In the genomic region with DNA sequence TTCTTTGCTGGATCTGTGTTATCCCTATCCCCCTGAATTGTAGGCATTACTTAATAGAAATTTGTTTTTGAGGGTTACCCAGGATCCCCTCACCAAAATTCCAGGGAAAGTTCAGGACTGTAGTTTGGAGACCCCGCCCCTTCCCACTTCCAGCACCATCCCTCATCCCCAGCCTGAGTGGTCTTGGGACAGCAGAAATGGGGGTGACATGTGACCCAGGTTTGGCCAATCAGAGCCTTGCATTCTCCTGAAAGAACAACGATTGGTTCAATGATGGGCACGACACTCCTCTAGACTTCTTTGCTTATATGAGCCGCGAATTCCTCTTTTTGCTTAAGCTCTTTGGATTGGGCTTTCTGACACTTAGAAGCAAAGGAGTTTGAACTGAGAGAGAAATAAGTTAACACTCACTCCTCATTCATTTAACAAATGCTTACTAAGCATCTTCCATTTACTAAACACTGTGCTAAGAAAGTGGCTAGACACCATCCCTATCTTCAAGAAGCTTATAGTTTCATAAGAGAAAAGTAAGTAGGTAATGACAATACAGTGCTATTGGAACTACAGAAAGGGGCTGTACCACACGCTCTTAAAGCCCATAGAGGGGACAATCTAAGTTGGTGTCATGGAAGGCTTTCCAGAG, we compare ENCODE assay signal across 19 cellular contexts. TPM values are rescaled to one million over a fixed set of nuclear protein-coding genes. Genes with fewer than 3 reads are reported as not detected.
DNase-seq lines count a peak whose midpoint lies in the region; ATAC-seq and TF ChIP-seq lines count a peak whose summit lies in the region.
"Had no signal": no experiment of that assay in that cellular context is flagged by ENCODE, and none has a peak within 500 bp of the region (broad histone marks: within the 10 kb centered on the region; RNA-seq: fewer than 3 reads in every experiment).

No MANE protein-coding gene starts in this region.

- no peak for TF ChIP-seq RAD21 in Ishikawa (IDR thresholded peaks at IDR 0.05; ENCODE audit: low read depth)

- ATAC-seq in activated CD4-positive, alpha-beta T cell treated with anti-CD3 and anti-CD28 coated beads for 36 hours = peak; percentile 21
- ATAC-seq in GM18907 (IDR thresholded peaks at IDR 0.05; ENCODE audit: unreplicated experiment) = peak; percentile 17
- ATAC-seq in effector memory CD8-positive, alpha-beta T cell (replicated peaks) = no peak

- no peak overlapping the region for H3K27ac Mint-ChIP-seq in activated CD4-positive, alpha-beta T cell treated with anti-CD3 and anti-CD28 coated beads for 36 hours
- H3K27ac Mint-ChIP-seq in effector memory CD8-positive, alpha-beta T cell = peak overlapping the region; percentile 86 to 95
- H3K27ac Mint-ChIP-seq: activated CD4-positive, alpha-beta T cell treated with anti-CD3 and anti-CD28 coated beads, Interleukin-2, amount 10 ng/mL, durations not matched to agents 7 days and 5 days had no signal

- CTCF ChIA-PET in activated CD4-positive, alpha-beta T cell treated with anti-CD3 and anti-CD28 coated beads for 36 hours (lab: Charles Lee) = interaction anchor here (0.6 to 1.6 kb wide), 6 partner anchors 15 to 727 kb away, joined by 3 to 4 read pairs (median 3); no protein-coding TSS in a partner anchor

- H3K4me1 Mint-ChIP-seq in activated CD4-positive, alpha-beta T cell treated with anti-CD3 and anti-CD28 coated beads for 36 hours = peaks cover 68% of the 10 kb centered on the region
- peaks cover 50 to 64% of the 10 kb centered on the region in 2 donors for H3K4me1 Mint-ChIP-seq in effector memory CD8-positive, alpha-beta T cell (ENCODE audit: low read depth in 2 of 2)

- H3K9me3 Mint-ChIP-seq in activated CD4-positive, alpha-beta T cell treated with anti-CD3 and anti-CD28 coated beads for 36 hours (ENCODE audit: low read depth) = no peaks in the 10 kb centered on the region
- no peaks in the 10 kb centered on the region for H3K9me3 Mint-ChIP-seq in effector memory CD8-positive, alpha-beta T cell

- intact Hi-C loops in activated CD4-positive, alpha-beta T cell treated with anti-CD3 and anti-CD28 coated beads for 36 hours (cut with DNase I, micrococcal nuclease) = no loop called here

- TF ChIP-seq EP300 in Ishikawa (IDR thresholded peaks at IDR 0.05; ENCODE audit: borderline replicate concordance) = no peak

- POLR2A ChIA-PET in activated CD4-positive, alpha-beta T cell treated with anti-CD3 and anti-CD28 coated beads for 36 hours (lab: Charles Lee) = no interaction called here

- H3K36me3 Mint-ChIP-seq in activated CD4-positive, alpha-beta T cell treated with anti-CD3 and anti-CD28 coated beads for 36 hours (ENCODE audit: low read depth) = no peaks in the 10 kb centered on the region
- no peaks in the 10 kb centered on the region for H3K36me3 Mint-ChIP-seq in effector memory CD8-positive, alpha-beta T cell (ENCODE audit: insufficient read depth)
- H3K36me3 Mint-ChIP-seq: activated naive CD8-positive, alpha-beta T cell had no signal

- no peak for DNase-seq in activated CD4-positive, alpha-beta T cell treated with anti-CD3 and anti-CD28 coated beads for 36 hours
- no peak for DNase-seq in activated CD4-positive, alpha-beta T cell treated with anti-CD3 and anti-CD28 coated beads for 48 hours
- no peak for DNase-seq in effector memory CD8-positive, alpha-beta T cell
- DNase-seq in NCI-H1694 treated with DMSO at 0.1 percent for 48 hours (lab: John Stamatoyannopoulos, UW) (no peak), NOMO-1 treated with DMSO at 0.1 percent for 48 hours (lab: John Stamatoyannopoulos, UW; ENCODE audit: unreplicated experiment) (no peak), NCI-H774 (lab: John Stamatoyannopoulos, UW) (no peak)
- DNase-seq: activated CD4-positive, alpha-beta T cell treated with anti-CD3 and anti-CD28 coated beads, Interleukin-2, amount 10 ng/mL, durations not matched to agents 7 days and 5 days; activated T-cell treated with anti-CD3 and anti-CD28 coated beads, Interleukin-2, amount 50 U/mL, for 1 hour; H7; Karpas-422; left ventricle myocardium inferior; NCI-H1092; NCI-H2081; retina; stimulated activated CD4-positive, alpha-beta T cell treated with anti-CD3 and anti-CD28 coated beads, Interleukin-12 subunit alpha, Interleukin-12 subunit beta, amount 100 ng/mL, for 4 hours; thyroid gland had no signal

- no peak overlapping the region for H3K4me3 Mint-ChIP-seq in activated CD4-positive, alpha-beta T cell treated with anti-CD3 and anti-CD28 coated beads for 36 hours
- no peak overlapping the region for H3K4me3 Mint-ChIP-seq in effector memory CD8-positive, alpha-beta T cell
- H3K4me3 Mint-ChIP-seq: activated CD4-positive, alpha-beta T cell treated with anti-CD3 and anti-CD28 coated beads, Interleukin-2, amount 10 ng/mL, durations not matched to agents 7 days and 5 days; activated naive CD8-positive, alpha-beta T cell had no signal

- no peaks in the 10 kb centered on the region for H3K27me3 Mint-ChIP-seq in activated CD4-positive, alpha-beta T cell treated with anti-CD3 and anti-CD28 coated beads for 36 hours
- no peaks in the 10 kb centered on the region for H3K27me3 Mint-ChIP-seq in effector memory CD8-positive, alpha-beta T cell
- H3K27me3 Mint-ChIP-seq: activated CD4-positive, alpha-beta T cell treated with anti-CD3 and anti-CD28 coated beads, Interleukin-2, amount 10 ng/mL, durations not matched to agents 7 days and 5 days; activated naive CD8-positive, alpha-beta T cell had no signal

TF ChIP-seq in Ishikawa, 13 proteins besides CTCF, POLR2A, EP300 and RAD21:
- TF ChIP-seq USF1 (IDR thresholded peaks at IDR 0.05) (peak; percentile 34; the same call in 1 of the 2 replicates), TEAD4 (IDR thresholded peaks at IDR 0.05) (no peak)

RNA-seq across cellular contexts. Expression of gene PAQR8, which starts 24.9 kb away (rescaled TPM):
- 1 to 10 TPM; 9.0 to 9.1 TPM for total RNA-seq in activated CD4-positive, alpha-beta T cell treated with anti-CD3 and anti-CD28 coated beads for 36 hours

RNA-seq across cellular contexts. Expression of gene MCM3, which starts 52.5 kb away (rescaled TPM):
- total RNA-seq in activated CD4-positive, alpha-beta T cell treated with anti-CD3 and anti-CD28 coated beads for 36 hours = 100 to 1,000 TPM; 276 to 279 TPM
